27 cellular contexts compared by ENCODE assay signal in the genomic region with DNA sequence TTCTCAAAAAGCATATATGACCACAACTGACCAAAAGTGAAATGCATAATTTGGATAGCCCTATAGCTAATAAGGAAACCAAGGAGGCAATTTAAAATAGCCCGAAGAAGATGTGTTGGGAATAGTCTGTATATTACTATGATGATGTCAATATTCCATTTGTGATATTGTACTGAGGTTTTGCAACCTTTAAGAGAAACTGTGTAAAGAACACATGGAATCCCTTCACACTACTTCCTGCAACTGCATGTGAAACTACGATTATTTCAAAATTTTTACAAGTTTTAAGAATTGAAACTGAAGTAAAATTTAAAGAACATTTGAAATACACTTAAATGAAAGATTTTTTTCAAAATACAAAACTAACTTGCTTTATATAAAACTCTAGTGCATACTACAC.
"Had no signal": no experiment of that assay in that cellular context is flagged by ENCODE, and none has a peak within 500 bp of the region (broad histone marks: within the 10 kb centered on the region; RNA-seq: fewer than 3 reads in every experiment).

No MANE protein-coding gene starts in this region.

- DNase-seq: activated CD4-positive, alpha-beta T cell treated with anti-CD3 and anti-CD28 coated beads for 48 hours; activated CD4-positive, alpha-beta T cell treated with anti-CD3 and anti-CD28 coated beads, Interleukin-2, amount 50 U/mL, for 4 hours; activated CD4-positive, CD25-positive, alpha-beta regulatory T cell treated with anti-CD3 and anti-CD28 coated beads, Interleukin-2, amount 50 U/mL, for 72 hours; activated CD8-positive, alpha-beta memory T cell treated with anti-CD3 and anti-CD28 coated beads, Interleukin-2, amount 50 U/mL, for 48 hours; activated CD8-positive, alpha-beta T cell treated with anti-CD3 and anti-CD28 coated beads, Interleukin-2, amount 10 ng/mL, durations not matched to agents 7 days and 5 days; activated naive CD4-positive, alpha-beta T cell treated with anti-CD3 and anti-CD28 coated beads, Interleukin-2, amount 50 U/mL, for 16 hours; activated naive CD8-positive, alpha-beta T cell treated with anti-CD3 and anti-CD28 coated beads, Interleukin-2, amount 10 ng/mL, durations not matched to agents 7 days and 5 days; activated T-cell treated with anti-CD3 and anti-CD28 coated beads, Interleukin-2, amount 50 U/mL, for 1 hour; adrenal gland; anterior cingulate cortex; caudate nucleus; Karpas-422; MM.1S; NCI-H1105; NCI-H1436; NCI-H1694 treated with DMSO at 0.1 percent for 48 hours; NCI-H2029 treated with DMSO at 0.1 percent for 48 hours; NCI-H345; NCI-H510A; NCI-H526 treated with DMSO at 0.1 percent for 48 hours; NK-92 treated with Interleukin-12 subunit alpha and Interleukin-12 subunit beta, amount 100 ng/mL, for 24 hours; RPMI8226; T-cell had no signal

- H3K4me1 Mint-ChIP-seq: activated naive CD8-positive, alpha-beta T cell treated with anti-CD3 and anti-CD28 coated beads, Interleukin-2, amount 10 ng/mL, durations not matched to agents 7 days and 5 days; T-cell had no signal

- H3K4me3 Mint-ChIP-seq: activated CD8-positive, alpha-beta T cell treated with anti-CD3 and anti-CD28 coated beads, Interleukin-2, amount 10 ng/mL, durations not matched to agents 7 days and 5 days; activated naive CD8-positive, alpha-beta T cell treated with anti-CD3 and anti-CD28 coated beads, Interleukin-2, amount 10 ng/mL, durations not matched to agents 7 days and 5 days; T-cell; WTC11 had no signal

- H3K27me3 ChIP-seq: adrenal gland had no signal

- H3K36me3 Mint-ChIP-seq: WTC11 had no signal

- H3K4me3 ChIP-seq: adrenal gland, K562, SK-N-MC had no signal

- H3K27ac Mint-ChIP-seq: activated CD8-positive, alpha-beta T cell treated with anti-CD3 and anti-CD28 coated beads, Interleukin-2, amount 10 ng/mL, durations not matched to agents 7 days and 5 days; activated naive CD8-positive, alpha-beta T cell treated with anti-CD3 and anti-CD28 coated beads, Interleukin-2, amount 10 ng/mL, durations not matched to agents 7 days and 5 days; T-cell; WTC11 had no signal

- H3K27ac ChIP-seq: adrenal gland had no signal

- H3K4me1 ChIP-seq: adrenal gland had no signal

- H3K36me3 ChIP-seq: adrenal gland had no signal

- ATAC-seq: activated CD8-positive, alpha-beta T cell treated with anti-CD3 and anti-CD28 coated beads, Interleukin-2, amount 10 ng/mL, durations not matched to agents 7 days and 5 days; K562; Right ventricle myocardium inferior; T-cell; WTC11 had no signal
